In genomic region chr1:16964169-16964568, GRCh38 we compare ENCODE assay signal across 2 cellular contexts. TPM values are rescaled to one million over a fixed set of nuclear protein-coding genes. Genes with fewer than 3 reads are reported as not detected.
"Had no signal": no experiment of that assay in that cellular context is flagged by ENCODE, and none has a peak within 500 bp of the region (broad histone marks: within the 10 kb centered on the region; RNA-seq: fewer than 3 reads in every experiment).

No MANE protein-coding gene starts in this region.

RNA-seq across cellular contexts. Expression of gene MFAP2, which starts 16.3 kb away (rescaled TPM):
- total RNA-seq: HT1080, K562 had no signal
